In the genomic region with DNA sequence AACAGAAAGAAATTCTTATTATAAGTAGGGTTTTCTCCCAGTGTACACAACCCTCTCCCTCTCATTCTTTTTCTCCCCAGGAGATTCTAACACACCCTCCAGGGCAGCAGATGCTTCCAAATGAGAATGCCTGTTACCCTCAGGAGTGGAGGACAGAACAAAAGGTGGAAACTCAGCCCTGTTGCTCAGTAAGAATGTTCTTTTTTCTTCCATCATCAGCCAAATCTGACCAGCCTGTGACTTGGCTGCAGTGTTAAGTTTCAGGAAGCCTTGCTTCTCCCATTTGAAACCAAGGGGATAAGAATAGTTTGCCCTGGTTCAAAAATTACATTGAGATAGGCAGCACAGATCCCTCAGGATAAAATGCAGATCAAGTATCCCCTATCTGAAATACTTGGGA, we compare ENCODE assay signal across 1 cellular context.
TF ChIP-seq lines count a peak whose summit lies in the region.

No MANE protein-coding gene starts in this region.

TF ChIP-seq in H1, 55 proteins besides CTCF, POLR2A, EP300 and RAD21 (continued from another document):
- TF ChIP-seq SIN3A (conservative IDR thresholded peaks at IDR 0.05 in 1 of 2, IDR thresholded peaks at IDR 0.05 in 1 of 2; ENCODE audit: low read depth in 1 of 2, low read length in 2 of 2) (no peak), POU5F1 (IDR thresholded peaks at IDR 0.05; ENCODE audit: low read depth, low read length) (no peak), TEAD4 (IDR thresholded peaks at IDR 0.05; ENCODE audit: low read depth, low read length) (no peak), BCL11A (IDR thresholded peaks at IDR 0.05; ENCODE audit: low read depth in 2 of 2, low read length in 2 of 2) (no peak), SP1 (IDR thresholded peaks at IDR 0.05; ENCODE audit: low read depth, low read length) (no peak), ASH2L (IDR thresholded peaks at IDR 0.05; ENCODE audit: low read length) (no peak), BRCA1 (IDR thresholded peaks at IDR 0.05; ENCODE audit: low read depth, low read length) (no peak), RFX5 (IDR thresholded peaks at IDR 0.05; ENCODE audit: borderline replicate concordance, low read depth, low read length) (no peak), NANOG (IDR thresholded peaks at IDR 0.05; ENCODE audit: insufficient read depth, low read depth, low read length, poor library complexity, severe bottlenecking) (no peak), SIRT6 (IDR thresholded peaks at IDR 0.05; ENCODE audit: low read length) (no peak), CREB1 (IDR thresholded peaks at IDR 0.05) (no peak), TCF12 (IDR thresholded peaks at IDR 0.05; ENCODE audit: low read depth, low read length) (no peak)
- TF ChIP-seq, protein P1, sequence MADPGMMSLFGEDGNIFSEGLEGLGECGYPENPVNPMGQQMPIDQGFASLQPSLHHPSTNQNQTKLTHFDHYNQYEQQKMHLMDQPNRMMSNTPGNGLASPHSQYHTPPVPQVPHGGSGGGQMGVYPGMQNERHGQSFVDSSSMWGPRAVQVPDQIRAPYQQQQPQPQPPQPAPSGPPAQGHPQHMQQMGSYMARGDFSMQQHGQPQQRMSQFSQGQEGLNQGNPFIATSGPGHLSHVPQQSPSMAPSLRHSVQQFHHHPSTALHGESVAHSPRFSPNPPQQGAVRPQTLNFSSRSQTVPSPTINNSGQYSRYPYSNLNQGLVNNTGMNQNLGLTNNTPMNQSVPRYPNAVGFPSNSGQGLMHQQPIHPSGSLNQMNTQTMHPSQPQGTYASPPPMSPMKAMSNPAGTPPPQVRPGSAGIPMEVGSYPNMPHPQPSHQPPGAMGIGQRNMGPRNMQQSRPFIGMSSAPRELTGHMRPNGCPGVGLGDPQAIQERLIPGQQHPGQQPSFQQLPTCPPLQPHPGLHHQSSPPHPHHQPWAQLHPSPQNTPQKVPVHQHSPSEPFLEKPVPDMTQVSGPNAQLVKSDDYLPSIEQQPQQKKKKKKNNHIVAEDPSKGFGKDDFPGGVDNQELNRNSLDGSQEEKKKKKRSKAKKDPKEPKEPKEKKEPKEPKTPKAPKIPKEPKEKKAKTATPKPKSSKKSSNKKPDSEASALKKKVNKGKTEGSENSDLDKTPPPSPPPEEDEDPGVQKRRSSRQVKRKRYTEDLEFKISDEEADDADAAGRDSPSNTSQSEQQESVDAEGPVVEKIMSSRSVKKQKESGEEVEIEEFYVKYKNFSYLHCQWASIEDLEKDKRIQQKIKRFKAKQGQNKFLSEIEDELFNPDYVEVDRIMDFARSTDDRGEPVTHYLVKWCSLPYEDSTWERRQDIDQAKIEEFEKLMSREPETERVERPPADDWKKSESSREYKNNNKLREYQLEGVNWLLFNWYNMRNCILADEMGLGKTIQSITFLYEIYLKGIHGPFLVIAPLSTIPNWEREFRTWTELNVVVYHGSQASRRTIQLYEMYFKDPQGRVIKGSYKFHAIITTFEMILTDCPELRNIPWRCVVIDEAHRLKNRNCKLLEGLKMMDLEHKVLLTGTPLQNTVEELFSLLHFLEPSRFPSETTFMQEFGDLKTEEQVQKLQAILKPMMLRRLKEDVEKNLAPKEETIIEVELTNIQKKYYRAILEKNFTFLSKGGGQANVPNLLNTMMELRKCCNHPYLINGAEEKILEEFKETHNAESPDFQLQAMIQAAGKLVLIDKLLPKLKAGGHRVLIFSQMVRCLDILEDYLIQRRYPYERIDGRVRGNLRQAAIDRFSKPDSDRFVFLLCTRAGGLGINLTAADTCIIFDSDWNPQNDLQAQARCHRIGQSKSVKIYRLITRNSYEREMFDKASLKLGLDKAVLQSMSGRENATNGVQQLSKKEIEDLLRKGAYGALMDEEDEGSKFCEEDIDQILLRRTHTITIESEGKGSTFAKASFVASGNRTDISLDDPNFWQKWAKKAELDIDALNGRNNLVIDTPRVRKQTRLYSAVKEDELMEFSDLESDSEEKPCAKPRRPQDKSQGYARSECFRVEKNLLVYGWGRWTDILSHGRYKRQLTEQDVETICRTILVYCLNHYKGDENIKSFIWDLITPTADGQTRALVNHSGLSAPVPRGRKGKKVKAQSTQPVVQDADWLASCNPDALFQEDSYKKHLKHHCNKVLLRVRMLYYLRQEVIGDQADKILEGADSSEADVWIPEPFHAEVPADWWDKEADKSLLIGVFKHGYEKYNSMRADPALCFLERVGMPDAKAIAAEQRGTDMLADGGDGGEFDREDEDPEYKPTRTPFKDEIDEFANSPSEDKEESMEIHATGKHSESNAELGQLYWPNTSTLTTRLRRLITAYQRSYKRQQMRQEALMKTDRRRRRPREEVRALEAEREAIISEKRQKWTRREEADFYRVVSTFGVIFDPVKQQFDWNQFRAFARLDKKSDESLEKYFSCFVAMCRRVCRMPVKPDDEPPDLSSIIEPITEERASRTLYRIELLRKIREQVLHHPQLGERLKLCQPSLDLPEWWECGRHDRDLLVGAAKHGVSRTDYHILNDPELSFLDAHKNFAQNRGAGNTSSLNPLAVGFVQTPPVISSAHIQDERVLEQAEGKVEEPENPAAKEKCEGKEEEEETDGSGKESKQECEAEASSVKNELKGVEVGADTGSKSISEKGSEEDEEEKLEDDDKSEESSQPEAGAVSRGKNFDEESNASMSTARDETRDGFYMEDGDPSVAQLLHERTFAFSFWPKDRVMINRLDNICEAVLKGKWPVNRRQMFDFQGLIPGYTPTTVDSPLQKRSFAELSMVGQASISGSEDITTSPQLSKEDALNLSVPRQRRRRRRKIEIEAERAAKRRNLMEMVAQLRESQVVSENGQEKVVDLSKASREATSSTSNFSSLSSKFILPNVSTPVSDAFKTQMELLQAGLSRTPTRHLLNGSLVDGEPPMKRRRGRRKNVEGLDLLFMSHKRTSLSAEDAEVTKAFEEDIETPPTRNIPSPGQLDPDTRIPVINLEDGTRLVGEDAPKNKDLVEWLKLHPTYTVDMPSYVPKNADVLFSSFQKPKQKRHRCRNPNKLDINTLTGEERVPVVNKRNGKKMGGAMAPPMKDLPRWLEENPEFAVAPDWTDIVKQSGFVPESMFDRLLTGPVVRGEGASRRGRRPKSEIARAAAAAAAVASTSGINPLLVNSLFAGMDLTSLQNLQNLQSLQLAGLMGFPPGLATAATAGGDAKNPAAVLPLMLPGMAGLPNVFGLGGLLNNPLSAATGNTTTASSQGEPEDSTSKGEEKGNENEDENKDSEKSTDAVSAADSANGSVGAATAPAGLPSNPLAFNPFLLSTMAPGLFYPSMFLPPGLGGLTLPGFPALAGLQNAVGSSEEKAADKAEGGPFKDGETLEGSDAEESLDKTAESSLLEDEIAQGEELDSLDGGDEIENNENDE (IDR thresholded peaks at IDR 0.05; ENCODE audit: insufficient replicate concordance, low read length): no peak
